ENCODE assay signal across 8 cellular contexts in genomic region chr2:84971799-84972790, GRCh38. TPM values are rescaled to one million over a fixed set of nuclear protein-coding genes. Genes with fewer than 3 reads are reported as not detected.
DNase-seq lines count a peak whose midpoint lies in the region; ATAC-seq and TF ChIP-seq lines count a peak whose summit lies in the region.

No MANE protein-coding gene starts in this region.

- H3K27me3 ChIP-seq in BJ (ENCODE audit: control insufficient read depth, insufficient read depth, low read length) (no peaks in the 10 kb centered on the region), adrenal gland (no peaks in the 10 kb centered on the region)

- intact Hi-C loops in adrenal gland (cut with DNase I) = no loop called here

- POLR2A ChIA-PET in BJ (lab: Charles Lee) = no interaction called here

- H3K9me3 ChIP-seq in adrenal gland (replicated peaks in 1 of 3) = no peaks in the 10 kb centered on the region

- 1 to 2% (median 2%) methylated on average over 20 to 67 of the region's 67 CpGs for WGBS in adrenal gland, 4 donors

- H3K36me3 ChIP-seq in BJ (ENCODE audit: control insufficient read depth, insufficient read depth, low read length) (no peaks in the 10 kb centered on the region), adrenal gland (replicated peaks in 1 of 2) (no peaks in the 10 kb centered on the region)

- ATAC-seq in HG03457 (IDR thresholded peaks at IDR 0.05; ENCODE audit: unreplicated experiment) = peak; percentile 18

- TF ChIP-seq CTCF in BJ (IDR thresholded peaks at IDR 0.05; ENCODE audit: insufficient read depth, low read depth, low read length) = no peak
- no peak for TF ChIP-seq CTCF in adrenal gland (IDR thresholded peaks at IDR 0.05)

- TF ChIP-seq POLR2A in adrenal gland (IDR thresholded peaks at IDR 0.05) = no peak

- H3K4me1 ChIP-seq in adrenal gland (replicated peaks in 1 of 2) = peaks cover 14 to 66% of the 10 kb centered on the region in 2 donors

- peak overlapping the region; percentile 88 to 99 (median 94) for H3K27ac ChIP-seq in adrenal gland

- H3K4me3 ChIP-seq in BJ (ENCODE audit: low read depth, low read length) = peak overlapping the region; percentile 53
- peak overlapping the region; percentile 53 to 98 (median 58) for H3K4me3 ChIP-seq in adrenal gland
- peak overlapping the region; percentile 70 for H3K4me3 ChIP-seq in skeletal muscle cell (ENCODE audit: low read depth, low read length)

- DNase-seq in BJ (ENCODE audit: low read depth) = no peak
- DNase-seq in GM19240 (ENCODE audit: insufficient read length, low spot score) = peak; percentile 40
- peak; percentile 61 for DNase-seq in T follicular helper cell (ENCODE audit: low read depth)
- DNase-seq in adrenal gland = peak; percentile 50 to 70 (median 61)
- DNase-seq in hypothalamus (lab: John Stamatoyannopoulos, UW) = peak in 37 of 51 donors; percentile 3 to 67 (median 30)
- DNase-seq in skeletal muscle cell (ENCODE audit: low read depth) = no peak
- DNase-seq in NCI-H2029 treated with DMSO at 0.1 percent for 48 hours (lab: John Stamatoyannopoulos, UW) = no peak

- CTCF ChIA-PET in BJ (lab: Yijun Ruan, JAX) = interaction anchor here (0.8 to 1.9 kb wide), 4 partner anchors 43 to 46 kb away, joined by 3 to 6 read pairs (median 4); no protein-coding TSS in a partner anchor

RNA-seq across cellular contexts. Expression of gene KCMF1, which starts 1.1 kb away (rescaled TPM):
- polyA plus RNA-seq in BJ (2011; rRNA removed) = 83.3 and 146 TPM in 2 replicates
- 70.7 and 74.4 TPM in 2 replicates for polyA minus RNA-seq in BJ (2011; rRNA and poly(A)+ RNA removed)
- total RNA-seq in adrenal gland = 10 to 100 TPM; 19.3 to 74.2 (median 45.4) TPM
- 10 to 100 TPM in 2 of 3 donors, 1 to 10 TPM in 1; 9.7 to 63.3 (median 11.6) TPM for polyA plus RNA-seq in adrenal gland

Comparison
In these comparisons a context has a peak if more than half of its experiments do, and no peak if none do; other contexts are left out.
1. DNase-seq: peak in GM19240 (single experiment), T follicular helper cell (single experiment), adrenal gland (7 of 7) and hypothalamus (37 of 51); none in BJ (single experiment), skeletal muscle cell (single experiment) and NCI-H2029 treated with DMSO at 0.1 percent for 48 hours (single experiment).
2. Peak in every context shown above with its lines, with median percentiles within 50 percentile points of each other: H3K4me3 ChIP-seq.